In genomic region chr9:87443461-87443860, GRCh38 we compare ENCODE assay signal across 23 cellular contexts.
"Had no signal": no experiment of that assay in that cellular context is flagged by ENCODE, and none has a peak within 500 bp of the region (broad histone marks: within the 10 kb centered on the region; RNA-seq: fewer than 3 reads in every experiment).

No MANE protein-coding gene starts in this region.

- H3K4me3 ChIP-seq: stomach, suprapubic skin, testis, thoracic aorta, thyroid gland, tibial artery, tibial nerve, transverse colon, upper lobe of left lung, upper lobe of right lung, uterus, vagina had no signal

- DNase-seq: stimulated activated CD4-positive, alpha-beta T cell treated with anti-CD3 and anti-CD28 coated beads, Interleukin-2, amount 100 ng/mL, for 48 hours; stimulated activated CD4-positive, alpha-beta T cell treated with anti-CD3 and anti-CD28 coated beads, Interleukin-4, amount 100 ng/mL, for 1 hour; stimulated activated CD4-positive, alpha-beta T cell treated with anti-CD3 and anti-CD28 coated beads, Interleukin-4, amount 100 ng/mL, for 24 hours; stimulated activated CD4-positive, alpha-beta T cell treated with anti-CD3 and anti-CD28 coated beads, Interleukin-4, amount 100 ng/mL, for 4 hours; stimulated activated CD8-positive, alpha-beta memory T cell treated with anti-CD3 and anti-CD28 coated beads, Interleukin-4, amount 100 ng/mL, for 48 hours; stimulated activated naive B cell treated with anti-CD40 and anti-IgM and Interleukin-4, amounts not matched to agents 10 μg/mL and 1 μg/mL and 100 μg/mL, for 72 hours; stimulated activated naive CD4-positive, alpha-beta T cell; stimulated activated naive CD4-positive, alpha-beta T cell treated with Interleukin-2 at 50 U/mL for 16 hours; stimulated activated naive CD8-positive, alpha-beta T cell treated with anti-CD3 and anti-CD28 coated beads, Interleukin-15, amount 100 ng/mL, for 72 hours; stimulated activated naive CD8-positive, alpha-beta T cell treated with anti-CD3 and anti-CD28 coated beads, Interleukin-15, Interleukin-2, amounts not matched to agents 100 U/mL and 50 U/mL, for 24 hours; stomach; testis; thyroid gland; tibial artery; transverse colon; trophoblast cell; upper lobe of left lung; upper lobe of right lung; uterus had no signal
